In genomic region chr10:119377905-119378736, GRCh38 we compare ENCODE assay signal across 13 cellular contexts.
DNase-seq lines count a peak whose midpoint lies in the region; ATAC-seq and TF ChIP-seq lines count a peak whose summit lies in the region.
"Had no signal": no experiment of that assay in that cellular context is flagged by ENCODE, and none has a peak within 500 bp of the region (broad histone marks: within the 10 kb centered on the region; RNA-seq: fewer than 3 reads in every experiment).

No MANE protein-coding gene starts in this region.

- H3K27me3 ChIP-seq in tibial artery: no peaks in the 10 kb centered on the region

- no peak for ATAC-seq in GM21515 (IDR thresholded peaks at IDR 0.05; ENCODE audit: unreplicated experiment)
- ATAC-seq in HG02884 (IDR thresholded peaks at IDR 0.05; ENCODE audit: unreplicated experiment): no peak
- ATAC-seq: A549; stimulated activated naive CD8-positive, alpha-beta T cell treated with anti-CD3 and anti-CD28 coated beads, Interleukin-15, Interleukin-2, amounts not matched to agents 100 U/mL and 50 U/mL, for 24 hours had no signal

- H3K36me3 ChIP-seq in tibial artery: peaks cover 5 to 16% (median 11%) of the 10 kb centered on the region in 3 donors

- no peak overlapping the region for H3K4me3 ChIP-seq in tibial artery
- H3K4me3 ChIP-seq: A549 had no signal

- no peak for TF ChIP-seq CTCF in tibial artery (IDR thresholded peaks at IDR 0.05)

- peak; percentile 3 for DNase-seq in NCI-H2196 (lab: John Stamatoyannopoulos, UW; ENCODE audit: unreplicated experiment)
- no peak for DNase-seq in NCI-H2196 treated with DMSO at 0.1 percent for 48 hours (lab: John Stamatoyannopoulos, UW; ENCODE audit: unreplicated experiment)
- peak; percentile 67 for DNase-seq in SK-N-DZ (ENCODE audit: low spot score)
- DNase-seq in iPS-NIHi7 (ENCODE audit: extremely low spot score): peak; percentile 52
- no peak for DNase-seq in tibial artery
- no peak for DNase-seq in activated CD4-positive, CD25-positive, alpha-beta regulatory T cell treated with anti-CD3 and anti-CD28 coated beads, Interleukin-2, amount 50 U/mL, for 72 hours
- DNase-seq: activated T-cell treated with anti-CD3 and anti-CD28 coated beads, Interleukin-2, amount 50 U/mL, for 1 hour; SIG-M5; stimulated activated naive CD8-positive, alpha-beta T cell treated with anti-CD3 and anti-CD28 coated beads, Interleukin-15, Interleukin-2, amounts not matched to agents 100 U/mL and 50 U/mL, for 24 hours had no signal

- intact Hi-C loops in tibial artery (cut with DNase I; ENCODE audit: low total_unique reads): no loop called here

- peaks cover 0 to 40% (median 15%) of the 10 kb centered on the region in 4 donors for H3K4me1 ChIP-seq in tibial artery
- H3K4me1 ChIP-seq: A549 had no signal

- no peaks in the 10 kb centered on the region for H3K9me3 ChIP-seq in tibial artery
- H3K9me3 ChIP-seq: A549 had no signal

- peak overlapping the region; percentile 2 to 36 for H3K27ac ChIP-seq in tibial artery
- H3K27ac ChIP-seq: A549, epithelial cell of prostate had no signal

Comparison
In these comparisons a context has a peak if more than half of its experiments do, and no peak if none do; other contexts are left out.
1. DNase-seq: peak in NCI-H2196 (single experiment), SK-N-DZ (single experiment) and iPS-NIHi7 (single experiment); none in NCI-H2196 treated with DMSO at 0.1 percent for 48 hours (single experiment), tibial artery (0 of 2) and activated CD4-positive, CD25-positive, alpha-beta regulatory T cell treated with anti-CD3 and anti-CD28 coated beads, Interleukin-2, amount 50 U/mL, for 72 hours (single experiment).